In genomic region chr19:38402967-38403674, GRCh38 we compare ENCODE assay signal across 1 cellular context.
TF ChIP-seq lines count a peak whose summit lies in the region.

Gene FAM98C (plus strand): TSS chr19:38403093. CDS start chr19:38403154, 61 bp downstream.

TF ChIP-seq in HepG2, 621 proteins besides CTCF, POLR2A, EP300 and RAD21 (continued from another document):
- TF ChIP-seq ZNF17 (CRISPR knock-in tag; IDR thresholded peaks at IDR 0.05) (no peak), CREM (IDR thresholded peaks at IDR 0.05) (no peak; the same call in 1 of the 2 replicates), CREM (CRISPR knock-in tag; IDR thresholded peaks at IDR 0.05) (no peak), RCOR2 (CRISPR knock-in tag; IDR thresholded peaks at IDR 0.05) (no peak), HDAC2 (CRISPR knock-in tag; IDR thresholded peaks at IDR 0.05) (peak; percentile 42; the same call in 1 of the 2 replicates), NFE2 (CRISPR knock-in tag; IDR thresholded peaks at IDR 0.05) (no peak), TEAD3 (CRISPR knock-in tag; optimal IDR thresholded peaks at IDR 0.05; ENCODE audit: borderline replicate concordance) (peak; percentile 7), FOXC1 (CRISPR knock-in tag; IDR thresholded peaks at IDR 0.05; ENCODE audit: borderline replicate concordance) (peak; percentile 95), ZNF598 (CRISPR knock-in tag; IDR thresholded peaks at IDR 0.05; ENCODE audit: borderline replicate concordance) (peak; percentile 92; the same call in 1 of the 2 replicates), ARID2 (CRISPR knock-in tag; IDR thresholded peaks at IDR 0.05; ENCODE audit: borderline replicate concordance) (no peak), MED8 (CRISPR knock-in tag; IDR thresholded peaks at IDR 0.05; ENCODE audit: insufficient replicate concordance) (no peak), TBL1XR1 (IDR thresholded peaks at IDR 0.05; ENCODE audit: borderline replicate concordance, low read length, partially characterized antibody) (no peak), ZBTB21 (CRISPR knock-in tag; IDR thresholded peaks at IDR 0.05) (no peak), RXRA (CRISPR knock-in tag; IDR thresholded peaks at IDR 0.05) (no peak; the same call in 1 of the 2 replicates), SSRP1 (CRISPR knock-in tag; IDR thresholded peaks at IDR 0.05) (no peak), POGZ (CRISPR knock-in tag; IDR thresholded peaks at IDR 0.05) (peak; percentile 86; the same call in 1 of the 2 replicates), ZNF839 (CRISPR knock-in tag; IDR thresholded peaks at IDR 0.05; ENCODE audit: borderline replicate concordance) (0 out of 2 replicates have a peak, but pooled peaks have one; percentile 61), ZNF605 (CRISPR knock-in tag; IDR thresholded peaks at IDR 0.05) (peak; percentile 87), ZNF24 (IDR thresholded peaks at IDR 0.05) (no peak), KMT2A (CRISPR knock-in tag; IDR thresholded peaks at IDR 0.05) (peak; percentile 30; the same call in 1 of the 2 replicates), RAD51 (IDR thresholded peaks at IDR 0.05; ENCODE audit: borderline replicate concordance) (no peak), ZBTB8A (CRISPR knock-in tag; IDR thresholded peaks at IDR 0.05; ENCODE audit: borderline replicate concordance, low read depth) (no peak), TGIF2 (CRISPR knock-in tag; IDR thresholded peaks at IDR 0.05) (0 out of 2 replicates have a peak, but pooled peaks have one; percentile 35), FOSL2 (CRISPR knock-in tag; IDR thresholded peaks at IDR 0.05) (peak; percentile 33; the same call in 1 of the 2 replicates), IRX3 (CRISPR knock-in tag; IDR thresholded peaks at IDR 0.05; ENCODE audit: borderline replicate concordance, low read depth) (no peak), ZUFSP (CRISPR knock-in tag; IDR thresholded peaks at IDR 0.05; ENCODE audit: borderline replicate concordance) (no peak), HIC2 (CRISPR knock-in tag; IDR thresholded peaks at IDR 0.05; ENCODE audit: low read depth) (peak; percentile 40; the same call in 1 of the 2 replicates), ZSCAN12 (CRISPR knock-in tag; IDR thresholded peaks at IDR 0.05) (peak; percentile 80; the same call in 1 of the 2 replicates), ZNF609 (CRISPR knock-in tag; IDR thresholded peaks at IDR 0.05; ENCODE audit: borderline replicate concordance) (no peak), ZNF260 (CRISPR knock-in tag; IDR thresholded peaks at IDR 0.05; ENCODE audit: borderline replicate concordance, low read depth) (no peak), ZNF775 (CRISPR knock-in tag; IDR thresholded peaks at IDR 0.05; ENCODE audit: borderline replicate concordance) (no peak), GPBP1L1 (CRISPR knock-in tag; IDR thresholded peaks at IDR 0.05) (no peak), ZC3H13 (CRISPR knock-in tag; IDR thresholded peaks at IDR 0.05) (0 out of 2 replicates have a peak, but pooled peaks have one; percentile 18), ARNT (IDR thresholded peaks at IDR 0.05) (no peak), KLF11 (CRISPR knock-in tag; IDR thresholded peaks at IDR 0.05) (peak; percentile 8; the same call in 1 of the 2 replicates)
- TF ChIP-seq, protein P1, sequence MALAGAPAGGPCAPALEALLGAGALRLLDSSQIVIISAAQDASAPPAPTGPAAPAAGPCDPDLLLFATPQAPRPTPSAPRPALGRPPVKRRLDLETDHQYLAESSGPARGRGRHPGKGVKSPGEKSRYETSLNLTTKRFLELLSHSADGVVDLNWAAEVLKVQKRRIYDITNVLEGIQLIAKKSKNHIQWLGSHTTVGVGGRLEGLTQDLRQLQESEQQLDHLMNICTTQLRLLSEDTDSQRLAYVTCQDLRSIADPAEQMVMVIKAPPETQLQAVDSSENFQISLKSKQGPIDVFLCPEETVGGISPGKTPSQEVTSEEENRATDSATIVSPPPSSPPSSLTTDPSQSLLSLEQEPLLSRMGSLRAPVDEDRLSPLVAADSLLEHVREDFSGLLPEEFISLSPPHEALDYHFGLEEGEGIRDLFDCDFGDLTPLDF (CRISPR knock-in tag; IDR thresholded peaks at IDR 0.05) = peak; percentile 89
- TF ChIP-seq, protein P2, sequence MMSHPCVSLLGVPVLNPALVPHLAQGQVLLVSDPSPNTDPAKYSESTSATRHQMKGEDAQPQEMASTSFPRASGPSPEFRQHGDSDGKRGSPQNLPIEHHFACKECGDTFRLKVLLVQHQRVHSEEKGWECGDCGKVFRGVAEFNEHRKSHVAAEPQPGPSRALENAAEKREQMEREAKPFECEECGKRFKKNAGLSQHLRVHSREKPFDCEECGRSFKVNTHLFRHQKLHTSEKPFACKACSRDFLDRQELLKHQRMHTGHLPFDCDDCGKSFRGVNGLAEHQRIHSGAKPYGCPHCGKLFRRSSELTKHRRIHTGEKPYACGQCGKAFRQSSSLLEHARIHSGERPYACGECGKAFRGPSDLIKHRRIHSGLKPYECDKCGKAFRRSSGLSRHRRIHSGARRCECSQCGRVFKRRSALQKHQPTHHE (CRISPR knock-in tag; IDR thresholded peaks at IDR 0.05; ENCODE audit: borderline replicate concordance) = peak; percentile 69; the same call in 1 of the 2 replicates
- TF ChIP-seq, protein P3, sequence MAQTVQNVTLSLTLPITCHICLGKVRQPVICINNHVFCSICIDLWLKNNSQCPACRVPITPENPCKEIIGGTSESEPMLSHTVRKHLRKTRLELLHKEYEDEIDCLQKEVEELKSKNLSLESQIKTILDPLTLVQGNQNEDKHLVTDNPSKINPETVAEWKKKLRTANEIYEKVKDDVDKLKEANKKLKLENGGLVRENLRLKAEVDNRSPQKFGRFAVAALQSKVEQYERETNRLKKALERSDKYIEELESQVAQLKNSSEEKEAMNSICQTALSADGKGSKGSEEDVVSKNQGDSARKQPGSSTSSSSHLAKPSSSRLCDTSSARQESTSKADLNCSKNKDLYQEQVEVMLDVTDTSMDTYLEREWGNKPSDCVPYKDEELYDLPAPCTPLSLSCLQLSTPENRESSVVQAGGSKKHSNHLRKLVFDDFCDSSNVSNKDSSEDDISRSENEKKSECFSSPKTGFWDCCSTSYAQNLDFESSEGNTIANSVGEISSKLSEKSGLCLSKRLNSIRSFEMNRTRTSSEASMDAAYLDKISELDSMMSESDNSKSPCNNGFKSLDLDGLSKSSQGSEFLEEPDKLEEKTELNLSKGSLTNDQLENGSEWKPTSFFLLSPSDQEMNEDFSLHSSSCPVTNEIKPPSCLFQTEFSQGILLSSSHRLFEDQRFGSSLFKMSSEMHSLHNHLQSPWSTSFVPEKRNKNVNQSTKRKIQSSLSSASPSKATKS (CRISPR knock-in tag; IDR thresholded peaks at IDR 0.05) = no peak
